9 cellular contexts compared by ENCODE assay signal in genomic region chr5:135399838-135400542, GRCh38. TPM values are rescaled to one million over a fixed set of nuclear protein-coding genes. Genes with fewer than 3 reads are reported as not detected.
A peak's percentile ranks its signal among the peaks of the same experiment; 100 is the strongest.
DNase-seq lines count a peak whose midpoint lies in the region; ATAC-seq, FAIRE-seq and TF ChIP-seq lines count a peak whose summit lies in the region.
"Had no signal": no experiment of that assay in that cellular context is flagged by ENCODE, and none has a peak within 500 bp of the region (broad histone marks: within the 10 kb centered on the region; RNA-seq: fewer than 3 reads in every experiment).

No MANE protein-coding gene starts in this region.

- no peak overlapping the region for H3K9ac ChIP-seq in trophoblast cell (ENCODE audit: low read length)

- TF ChIP-seq POLR2A in GM12892 (IDR thresholded peaks at IDR 0.05; ENCODE audit: low read depth, low read length) = no peak

- H3K79me2 ChIP-seq in trophoblast cell (ENCODE audit: control insufficient read depth, insufficient read depth, low read length, poor library complexity) = peaks cover 16% of the 10 kb centered on the region

- no peak overlapping the region for H2BK120ac ChIP-seq in trophoblast cell (ENCODE audit: insufficient read depth, low read length, poor library complexity)

- no peak overlapping the region for H3K14ac ChIP-seq in trophoblast cell (ENCODE audit: low read length)

- H4K91ac ChIP-seq in trophoblast cell (ENCODE audit: low read depth, low read length) = peak overlapping the region; percentile 83

- no CpG with 5 or more reads among the region's 23 CpGs for WGBS in trophoblast cell (ENCODE audit: extremely low coverage, insufficient coverage, insufficient read length)

- peaks cover 7 to 18% of the 10 kb centered on the region in 2 experiments for H3K4me1 ChIP-seq in trophoblast cell (ENCODE audit: control insufficient read depth in 1 of 2, insufficient read depth in 2 of 2, low read length in 2 of 2)

- H3K27me3 ChIP-seq in GM06990 (replicated peaks; ENCODE audit: control insufficient read depth, insufficient read depth, low read length) (no peaks in the 10 kb centered on the region), trophoblast cell (ENCODE audit: insufficient read depth, low read length) (peaks cover 8% of the 10 kb centered on the region)

- no peak overlapping the region for H2AK5ac ChIP-seq in trophoblast cell (ENCODE audit: low read length)

- peaks cover 16% of the 10 kb centered on the region for H3K79me1 ChIP-seq in trophoblast cell (ENCODE audit: low read length)

- H3K18ac ChIP-seq in trophoblast cell (ENCODE audit: low read length) = no peak overlapping the region

- H3K27ac ChIP-seq in epithelial cell of prostate (peak overlapping the region; percentile 88), trophoblast cell (ENCODE audit: low read depth, low read length) (no peak overlapping the region)

- DNase-seq in GM06990 (ENCODE audit: extremely low read depth, insufficient read length) (no peak), OCI-M1 (lab: John Stamatoyannopoulos, UW) (peak; percentile 72), epithelial cell of prostate (ENCODE audit: low read depth, low spot score) (no peak), trophoblast cell (no peak), NCI-H187 treated with DMSO at 0.1 percent for 48 hours (lab: John Stamatoyannopoulos, UW) (no peak), GM12892 (ENCODE audit: insufficient read length) (no peak)
- DNase-seq in activated CD4-positive, alpha-beta T cell treated with anti-CD3 and anti-CD28 coated beads, Interleukin-2, amount 50 U/mL, for 1 hour = no peak

- no peaks in the 10 kb centered on the region for H3K9me3 ChIP-seq in trophoblast cell (ENCODE audit: insufficient read depth, low read depth, low read length)

- H3K36me3 ChIP-seq in GM06990 (ENCODE audit: control insufficient read depth, insufficient read depth, low read length) (no peaks in the 10 kb centered on the region), trophoblast cell (ENCODE audit: control insufficient read depth in 1 of 2, insufficient read depth in 2 of 2, low read length in 2 of 2) (no peaks in the 10 kb centered on the region)

- H2BK12ac ChIP-seq in trophoblast cell (ENCODE audit: low read length) = no peak overlapping the region

- peak overlapping the region; percentile 97 for H4K8ac ChIP-seq in trophoblast cell (ENCODE audit: low read depth, low read length)

- no peak overlapping the region for H4K12ac ChIP-seq in trophoblast cell (ENCODE audit: low read depth, low read length)

- peak overlapping the region; percentile 79 for H3K4me2 ChIP-seq in trophoblast cell (ENCODE audit: low read length)

- H3K4me3 ChIP-seq in GM06990 (replicated peaks; ENCODE audit: low read depth, low read length) = peak overlapping the region; percentile 85
- H3K4me3 ChIP-seq in trophoblast cell (ENCODE audit: low read depth, low read length) = peak overlapping the region; percentile 96

- FAIRE-seq in GM12892 (lab: Jason Lieb, UNC) = no peak

- no peak for ATAC-seq in HG03135 (IDR thresholded peaks at IDR 0.05; ENCODE audit: unreplicated experiment)

- H2AFZ ChIP-seq in trophoblast cell (ENCODE audit: insufficient read depth, low read length, poor library complexity) = peak overlapping the region; percentile 94

- H3K23ac ChIP-seq in trophoblast cell (ENCODE audit: low read length) = no peak overlapping the region

- H2BK5ac ChIP-seq in trophoblast cell (ENCODE audit: low read depth, low read length, poor library complexity) = no peak overlapping the region

- no peak for TF ChIP-seq CTCF in GM06990 (IDR thresholded peaks at IDR 0.05; ENCODE audit: insufficient read depth, low read length, poor library complexity, severe bottlenecking)

- no peak overlapping the region for H3K4ac ChIP-seq in trophoblast cell (ENCODE audit: low read depth, low read length)

RNA-seq across cellular contexts. Expression of gene MACROH2A1, which starts 1.0 kb away (rescaled TPM):
- polyA plus RNA-seq in trophoblast cell (2013) = 172 and 175 TPM in 2 replicates
- polyA plus RNA-seq in GM12892 (2012; ENCODE audit: missing spikeins) = 133 TPM

RNA-seq across cellular contexts. Expression of gene DCANP1, which starts 47.2 kb away (rescaled TPM):
- not detected in 2 replicates for polyA plus RNA-seq in trophoblast cell (2013)
- not detected for polyA plus RNA-seq in GM12892 (2012; ENCODE audit: missing spikeins)
- polyA plus RNA-seq: liver had no signal

RNA-seq across cellular contexts. Expression of gene TIFAB, which starts 52.2 kb away (rescaled TPM):
- not detected in 2 replicates for polyA plus RNA-seq in trophoblast cell (2013)
- polyA plus RNA-seq in GM12892 (2012; ENCODE audit: missing spikeins) = 0.15 TPM
